Comparison of ENCODE assay signal across 8 cellular contexts in the genomic region with DNA sequence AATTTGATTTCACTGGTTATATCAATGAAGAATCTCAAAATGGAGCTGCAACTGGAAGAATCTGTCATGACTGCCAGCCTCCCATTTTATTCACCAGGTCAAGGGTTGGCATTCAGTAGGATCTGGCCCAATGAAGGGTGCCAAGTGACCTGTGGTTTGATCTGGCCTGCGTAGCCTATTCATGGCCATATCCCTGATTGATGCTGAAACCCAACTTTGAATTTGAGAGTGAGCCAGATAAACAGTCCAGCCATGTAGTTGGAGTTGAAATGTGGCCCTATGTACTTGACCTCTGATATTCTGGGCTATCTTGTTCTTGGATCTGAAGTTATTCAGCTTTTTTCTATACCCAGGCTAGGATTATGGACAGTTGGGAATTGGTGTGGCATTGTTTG. TPM values are rescaled to one million over a fixed set of nuclear protein-coding genes. Genes with fewer than 3 reads are reported as not detected.
DNase-seq lines count a peak whose midpoint lies in the region; ATAC-seq and TF ChIP-seq lines count a peak whose summit lies in the region.

No MANE protein-coding gene starts in this region.

- 80% methylated on average over 1 of the region's 1 CpG for WGBS in HUES64

- no peak overlapping the region for H3K27ac ChIP-seq in AG04450 (ENCODE audit: low read depth, low read length)
- H3K27ac ChIP-seq in HUES64 (ENCODE audit: low read depth, low read length): no peak overlapping the region
- no peak overlapping the region for H3K27ac ChIP-seq in muscle layer of colon (ENCODE audit: low read depth, low read length)

- H3K4me3 ChIP-seq in AG04450 (ENCODE audit: low read depth, low read length) (peak overlapping the region; percentile 86), HUES64 (ENCODE audit: low read length) (peak overlapping the region; percentile 91), muscle layer of colon (ENCODE audit: low read depth in 1 of 2, low read length in 2 of 2) (peak overlapping the region in 1 of 2 donors; percentile 91), H7 (ENCODE audit: insufficient read depth, low read depth, low read length) (no peak overlapping the region; the same call in 1 of the 2 replicates)

- CTCF ChIA-PET in AG04450 (lab: Charles Lee): interaction anchor here (1.1 kb wide), 1 partner anchor 261 kb away, joined by 4 read pairs; no protein-coding TSS in a partner anchor

- no peak for DNase-seq in AG04450 (ENCODE audit: low read depth, low spot score)
- peak; percentile 12 for DNase-seq in cerebellar cortex (ENCODE audit: low spot score)
- DNase-seq in stimulated activated CD8-positive, alpha-beta memory T cell treated with anti-CD3 and anti-CD28 coated beads, Interleukin-4, amount 100 ng/mL, for 48 hours: no peak
- DNase-seq in DMS153 (lab: John Stamatoyannopoulos, UW): no peak
- no peak for DNase-seq in H7

- H3K9me3 ChIP-seq in AG04450 (ENCODE audit: control insufficient read depth, insufficient read depth, low read length) (peaks cover 4% of the 10 kb centered on the region; the same call in 1 of the 2 replicates), HUES64 (ENCODE audit: insufficient read depth, low read depth, low read length) (no peaks in the 10 kb centered on the region), muscle layer of colon (ENCODE audit: low read length) (no peaks in the 10 kb centered on the region)

- no peak for ATAC-seq in GM21786 (IDR thresholded peaks at IDR 0.05; ENCODE audit: unreplicated experiment)

- H3K4me1 ChIP-seq in HUES64 (ENCODE audit: insufficient read depth, low read length) (peaks cover 27% of the 10 kb centered on the region), muscle layer of colon (ENCODE audit: insufficient read depth, low read length) (peaks cover 21% of the 10 kb centered on the region)

- POLR2A ChIA-PET in AG04450 (lab: Yijun Ruan, JAX): interaction anchor here (0.6 kb wide), 1 partner anchor 240 kb away, joined by 7 read pairs; no protein-coding TSS in a partner anchor

- H3K27me3 ChIP-seq in AG04450 (ENCODE audit: control insufficient read depth, insufficient read depth, low read length) (no peaks in the 10 kb centered on the region), HUES64 (ENCODE audit: insufficient read depth, low read length) (no peaks in the 10 kb centered on the region), muscle layer of colon (ENCODE audit: control insufficient read depth in 1 of 2, insufficient read depth in 2 of 2, low read length in 2 of 2) (no peaks in the 10 kb centered on the region), H7 (ENCODE audit: control insufficient read depth, insufficient read depth, low read length) (no peaks in the 10 kb centered on the region)

- TF ChIP-seq CTCF in AG04450 (IDR thresholded peaks at IDR 0.05; ENCODE audit: low read depth, low read length): no peak

- peaks cover 3% of the 10 kb centered on the region; the same call in 1 of the 2 replicates for H3K36me3 ChIP-seq in HUES64 (ENCODE audit: insufficient read depth, low read length)
- H3K36me3 ChIP-seq in muscle layer of colon (ENCODE audit: insufficient read depth, low read length): no peaks in the 10 kb centered on the region
- peaks cover 1% of the 10 kb centered on the region; the same call in 1 of the 2 replicates for H3K36me3 ChIP-seq in H7 (replicated peaks; ENCODE audit: control insufficient read depth, insufficient read depth, low read length)

- H3K9ac ChIP-seq in HUES64 (ENCODE audit: low read depth, low read length): peak overlapping the region; percentile 97; the same call in 1 of the 2 replicates
- H3K9ac ChIP-seq in muscle layer of colon (ENCODE audit: low read length): peak overlapping the region; percentile 94

RNA-seq across cellular contexts. Expression of gene MKLN1, which starts 1.5 kb away (rescaled TPM):
- polyA plus RNA-seq in AG04450 (2011; rRNA removed): 53.1 and 56.8 TPM in 2 replicates
- 135 and 152 TPM in 2 replicates for polyA minus RNA-seq in AG04450 (2011; rRNA and poly(A)+ RNA removed)
- polyA plus RNA-seq in HUES64 (2013, experiment 1 of 2): 27.7 TPM
- 25.4 TPM for polyA plus RNA-seq in HUES64 (2013, experiment 2 of 2)
- total RNA-seq in H7 (2014; rRNA removed; shearing (Covaris generic)): 22.9 and 25.8 TPM in 2 replicates
